ENCODE assay signal across 31 cellular contexts in genomic region chr5:126263567-126264173, GRCh38.
"Had no signal": no experiment of that assay in that cellular context is flagged by ENCODE, and none has a peak within 500 bp of the region (broad histone marks: within the 10 kb centered on the region; RNA-seq: fewer than 3 reads in every experiment).

No MANE protein-coding gene starts in this region.

- H3K27me3 ChIP-seq: breast epithelium, colonic mucosa, esophagus squamous epithelium, heart right ventricle, left lung, pancreas, thyroid gland, upper lobe of left lung, vagina had no signal

- ATAC-seq: activated naive CD8-positive, alpha-beta T cell treated with anti-CD3 and anti-CD28 coated beads, Interleukin-2, amount 50 U/mL, for 24 hours; activated T-cell treated with anti-CD3 and anti-CD28 coated beads, Interleukin-2, amount 50 U/mL, for 4 hours; activated T-helper 17 cell treated with anti-CD3 and anti-CD28 coated beads, Interleukin-2, amount 50 U/mL, for 72 hours; heart right ventricle; left lung; lower lobe of right lung; mucosa of descending colon; pancreas; sciatic nerve; stimulated activated effector memory CD8-positive, alpha-beta T cell treated with anti-CD3 and anti-CD28 coated beads, Interleukin-12 subunit alpha, Interleukin-12 subunit beta, amount 100 ng/mL, for 72 hours; stimulated activated naive CD8-positive, alpha-beta T cell treated with anti-CD3 and anti-CD28 coated beads, Interleukin-15, amount 100 ng/mL, for 72 hours had no signal

- H3K4me3 ChIP-seq: breast epithelium, colonic mucosa, esophagus squamous epithelium, heart right ventricle, left lung, lower lobe of right lung, mucosa of descending colon, pancreas, prostate gland, skin epidermis, thyroid gland, upper lobe of left lung, vagina had no signal

- H3K9me3 ChIP-seq: colonic mucosa, mucosa of descending colon, pancreas, prostate gland, thyroid gland had no signal

- H3K4me1 ChIP-seq: breast epithelium, colonic mucosa, left lung, lower lobe of right lung, pancreas, prostate gland, thyroid gland, upper lobe of left lung, vagina had no signal

- H3K27ac ChIP-seq: breast epithelium, colonic mucosa, epithelial cell of prostate, esophagus squamous epithelium, heart right ventricle, left lung, lower lobe of right lung, pancreas, prostate gland, skin epidermis, thyroid gland, upper lobe of left lung, vagina had no signal

- DNase-seq: activated CD4-positive, alpha-beta memory T cell treated with anti-CD3 and anti-CD28 coated beads, Interleukin-2, amount 10 ng/mL, durations not matched to agents 7 days and 5 days; activated CD4-positive, alpha-beta T cell treated with anti-CD3 and anti-CD28 coated beads for 1 hour; activated CD4-positive, alpha-beta T cell treated with anti-CD3 and anti-CD28 coated beads, Interleukin-2, amount 10 ng/mL, durations not matched to agents 7 days and 5 days; activated naive CD8-positive, alpha-beta T cell treated with anti-CD3 and anti-CD28 coated beads, Interleukin-2, amount 50 U/mL, for 24 hours; activated T-cell treated with anti-CD3 and anti-CD28 coated beads, Interleukin-2, amount 50 U/mL, for 4 hours; colonic mucosa; effector CD8-positive, alpha-beta T cell; esophagus squamous epithelium; foreskin melanocyte; heart right ventricle; kidney glomerular epithelial cell; lower lobe of right lung; mucosa of descending colon; nucleus accumbens; pancreas; retina; stimulated activated CD4-positive, alpha-beta T cell treated with anti-CD3 and anti-CD28 coated beads, Interleukin-12 subunit alpha, Interleukin-12 subunit beta, amount 100 ng/mL, for 4 hours; stimulated activated CD4-positive, alpha-beta T cell treated with anti-CD3 and anti-CD28 coated beads, Interleukin-4, amount 100 ng/mL, for 1 hour; stimulated activated naive CD8-positive, alpha-beta T cell treated with anti-CD3 and anti-CD28 coated beads, Interleukin-15, amount 100 ng/mL, for 72 hours; T1000; thyroid gland; upper lobe of left lung had no signal

- H3K36me3 ChIP-seq: breast epithelium, colonic mucosa, esophagus squamous epithelium, heart right ventricle, left lung, lower lobe of right lung, pancreas, prostate gland, thyroid gland, upper lobe of left lung, vagina had no signal
